In genomic region chr6:169173532-169174268, GRCh38 we compare ENCODE assay signal across 1 cellular context.
TF ChIP-seq lines count a peak whose summit lies in the region.

No MANE protein-coding gene starts in this region.

TF ChIP-seq in HCT116, 20 proteins besides CTCF, POLR2A, EP300 and RAD21 (continued from another document):
- TF ChIP-seq CEBPB (IDR thresholded peaks at IDR 0.05; ENCODE audit: low read depth) (no peak), TCF7L2 (IDR thresholded peaks at IDR 0.05; ENCODE audit: borderline replicate concordance, extremely low read depth, insufficient read depth, insufficient read length) (no peak), EGR1 (IDR thresholded peaks at IDR 0.05; ENCODE audit: low read depth) (no peak), ZBTB33 (IDR thresholded peaks at IDR 0.05; ENCODE audit: extremely low read depth, insufficient replicate concordance, low read length) (no peak), MAX (IDR thresholded peaks at IDR 0.05) (no peak), ZNF274 (IDR thresholded peaks at IDR 0.05; ENCODE audit: low read depth, low read length) (no peak), SRF (IDR thresholded peaks at IDR 0.05; ENCODE audit: low read depth) (no peak), EZH2 (IDR thresholded peaks at IDR 0.05) (no peak), EZH2phosphoT487 (IDR thresholded peaks at IDR 0.05; ENCODE audit: borderline replicate concordance) (no peak), YY1 (IDR thresholded peaks at IDR 0.05; ENCODE audit: extremely low read depth, insufficient replicate concordance, low read depth, low read length) (no peak), SIN3A (IDR thresholded peaks at IDR 0.05; ENCODE audit: low read depth) (no peak), ZFX (IDR thresholded peaks at IDR 0.05) (no peak), REST (IDR thresholded peaks at IDR 0.05; ENCODE audit: low read depth) (no peak), JUND (IDR thresholded peaks at IDR 0.05) (no peak), CBX3 (IDR thresholded peaks at IDR 0.05; ENCODE audit: low read depth) (no peak), SP1 (IDR thresholded peaks at IDR 0.05; ENCODE audit: low read depth) (no peak), ELF1 (IDR thresholded peaks at IDR 0.05; ENCODE audit: borderline replicate concordance, low read depth) (no peak), POLR2AphosphoS5 (IDR thresholded peaks at IDR 0.05; ENCODE audit: low read depth, low read length) (no peak), ATF3 (IDR thresholded peaks at IDR 0.05) (no peak)
TF ChIP-seq in HCT116: peak in this region for 0.
